Comparison of ENCODE assay signal across 1 cellular context in the genomic region with DNA sequence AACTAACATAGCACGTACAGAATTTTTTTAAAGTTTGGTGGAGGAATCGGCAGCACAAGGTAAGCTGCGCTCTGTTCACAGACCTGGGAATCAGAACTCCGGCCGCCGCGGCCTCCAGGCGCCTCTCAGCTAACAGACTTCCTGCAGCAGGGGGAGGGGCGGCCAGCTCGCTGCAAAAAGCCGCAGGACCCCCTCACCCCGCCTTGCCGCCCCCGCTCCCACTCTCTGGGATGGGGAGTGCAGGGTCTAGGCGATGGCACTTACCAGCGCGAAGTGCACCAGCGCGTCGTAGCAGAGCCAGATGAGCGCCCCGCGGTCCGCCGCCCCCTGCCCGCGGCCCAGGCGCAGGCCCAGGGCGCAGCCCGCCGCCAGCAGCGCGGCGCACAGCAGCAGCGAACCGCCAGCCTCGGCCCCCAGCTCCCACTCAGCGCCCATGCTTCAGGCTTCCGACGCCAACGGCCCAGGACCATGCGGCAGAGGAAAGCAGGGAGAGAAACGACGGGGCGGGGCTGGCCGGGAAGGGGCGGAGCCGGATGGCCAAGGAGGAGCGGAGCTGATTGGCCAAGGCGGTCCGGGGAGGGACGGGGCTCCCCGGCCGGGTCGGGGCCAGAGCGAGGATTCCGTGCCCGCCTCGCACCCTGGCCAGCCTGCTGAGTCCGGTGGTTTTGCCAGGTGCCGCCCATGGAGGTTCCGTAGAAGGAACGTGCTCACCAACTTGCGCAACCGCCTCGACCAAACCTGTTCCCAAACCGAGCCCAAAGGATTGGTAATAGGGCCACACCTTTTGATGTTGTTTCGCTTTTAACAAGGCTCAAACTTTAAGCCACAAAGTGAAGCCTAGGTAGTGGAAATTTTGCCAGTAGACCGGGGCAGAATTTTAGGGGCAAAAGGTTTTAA.
TF ChIP-seq lines count a peak whose summit lies in the region.

A gene (minus strand): TSS at position 497 of the 897 bp plus-strand sequence. CDS start 62 bp downstream, at position 435.

TF ChIP-seq in HepG2, 621 proteins besides CTCF, POLR2A, EP300 and RAD21 (continued from another document and continues in another):
- TF ChIP-seq, protein P1, sequence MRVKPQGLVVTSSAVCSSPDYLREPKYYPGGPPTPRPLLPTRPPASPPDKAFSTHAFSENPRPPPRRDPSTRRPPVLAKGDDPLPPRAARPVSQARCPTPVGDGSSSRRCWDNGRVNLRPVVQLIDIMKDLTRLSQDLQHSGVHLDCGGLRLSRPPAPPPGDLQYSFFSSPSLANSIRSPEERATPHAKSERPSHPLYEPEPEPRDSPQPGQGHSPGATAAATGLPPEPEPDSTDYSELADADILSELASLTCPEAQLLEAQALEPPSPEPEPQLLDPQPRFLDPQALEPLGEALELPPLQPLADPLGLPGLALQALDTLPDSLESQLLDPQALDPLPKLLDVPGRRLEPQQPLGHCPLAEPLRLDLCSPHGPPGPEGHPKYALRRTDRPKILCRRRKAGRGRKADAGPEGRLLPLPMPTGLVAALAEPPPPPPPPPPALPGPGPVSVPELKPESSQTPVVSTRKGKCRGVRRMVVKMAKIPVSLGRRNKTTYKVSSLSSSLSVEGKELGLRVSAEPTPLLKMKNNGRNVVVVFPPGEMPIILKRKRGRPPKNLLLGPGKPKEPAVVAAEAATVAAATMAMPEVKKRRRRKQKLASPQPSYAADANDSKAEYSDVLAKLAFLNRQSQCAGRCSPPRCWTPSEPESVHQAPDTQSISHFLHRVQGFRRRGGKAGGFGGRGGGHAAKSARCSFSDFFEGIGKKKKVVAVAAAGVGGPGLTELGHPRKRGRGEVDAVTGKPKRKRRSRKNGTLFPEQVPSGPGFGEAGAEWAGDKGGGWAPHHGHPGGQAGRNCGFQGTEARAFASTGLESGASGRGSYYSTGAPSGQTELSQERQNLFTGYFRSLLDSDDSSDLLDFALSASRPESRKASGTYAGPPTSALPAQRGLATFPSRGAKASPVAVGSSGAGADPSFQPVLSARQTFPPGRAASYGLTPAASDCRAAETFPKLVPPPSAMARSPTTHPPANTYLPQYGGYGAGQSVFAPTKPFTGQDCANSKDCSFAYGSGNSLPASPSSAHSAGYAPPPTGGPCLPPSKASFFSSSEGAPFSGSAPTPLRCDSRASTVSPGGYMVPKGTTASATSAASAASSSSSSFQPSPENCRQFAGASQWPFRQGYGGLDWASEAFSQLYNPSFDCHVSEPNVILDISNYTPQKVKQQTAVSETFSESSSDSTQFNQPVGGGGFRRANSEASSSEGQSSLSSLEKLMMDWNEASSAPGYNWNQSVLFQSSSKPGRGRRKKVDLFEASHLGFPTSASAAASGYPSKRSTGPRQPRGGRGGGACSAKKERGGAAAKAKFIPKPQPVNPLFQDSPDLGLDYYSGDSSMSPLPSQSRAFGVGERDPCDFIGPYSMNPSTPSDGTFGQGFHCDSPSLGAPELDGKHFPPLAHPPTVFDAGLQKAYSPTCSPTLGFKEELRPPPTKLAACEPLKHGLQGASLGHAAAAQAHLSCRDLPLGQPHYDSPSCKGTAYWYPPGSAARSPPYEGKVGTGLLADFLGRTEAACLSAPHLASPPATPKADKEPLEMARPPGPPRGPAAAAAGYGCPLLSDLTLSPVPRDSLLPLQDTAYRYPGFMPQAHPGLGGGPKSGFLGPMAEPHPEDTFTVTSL (CRISPR knock-in tag; IDR thresholded peaks at IDR 0.05; ENCODE audit: borderline replicate concordance) = peak; percentile 61; the same call in 1 of the 2 replicates
- peak; percentile 83 for TF ChIP-seq POLR2AphosphoS5 (IDR thresholded peaks at IDR 0.05; ENCODE audit: low read depth, low read length)
- TF ChIP-seq, protein P2, sequence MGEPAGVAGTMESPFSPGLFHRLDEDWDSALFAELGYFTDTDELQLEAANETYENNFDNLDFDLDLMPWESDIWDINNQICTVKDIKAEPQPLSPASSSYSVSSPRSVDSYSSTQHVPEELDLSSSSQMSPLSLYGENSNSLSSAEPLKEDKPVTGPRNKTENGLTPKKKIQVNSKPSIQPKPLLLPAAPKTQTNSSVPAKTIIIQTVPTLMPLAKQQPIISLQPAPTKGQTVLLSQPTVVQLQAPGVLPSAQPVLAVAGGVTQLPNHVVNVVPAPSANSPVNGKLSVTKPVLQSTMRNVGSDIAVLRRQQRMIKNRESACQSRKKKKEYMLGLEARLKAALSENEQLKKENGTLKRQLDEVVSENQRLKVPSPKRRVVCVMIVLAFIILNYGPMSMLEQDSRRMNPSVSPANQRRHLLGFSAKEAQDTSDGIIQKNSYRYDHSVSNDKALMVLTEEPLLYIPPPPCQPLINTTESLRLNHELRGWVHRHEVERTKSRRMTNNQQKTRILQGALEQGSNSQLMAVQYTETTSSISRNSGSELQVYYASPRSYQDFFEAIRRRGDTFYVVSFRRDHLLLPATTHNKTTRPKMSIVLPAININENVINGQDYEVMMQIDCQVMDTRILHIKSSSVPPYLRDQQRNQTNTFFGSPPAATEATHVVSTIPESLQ (CRISPR knock-in tag; conservative IDR thresholded peaks at IDR 0.05) = no peak; the same call in 1 of the 2 replicates
- no peak for TF ChIP-seq SP1 (IDR thresholded peaks at IDR 0.05)
- peak; percentile 91 for TF ChIP-seq SP1 (CRISPR knock-in tag; IDR thresholded peaks at IDR 0.05)
- TF ChIP-seq SMYD3 (CRISPR knock-in tag; IDR thresholded peaks at IDR 0.05) = no peak
- TF ChIP-seq ZNF317 (CRISPR knock-in tag; IDR thresholded peaks at IDR 0.05) = peak; percentile 62
- no peak for TF ChIP-seq ZNF549 (CRISPR knock-in tag; IDR thresholded peaks at IDR 0.05)
- peak; percentile 79 for TF ChIP-seq ZNF329 (CRISPR knock-in tag; IDR thresholded peaks at IDR 0.05; ENCODE audit: low read depth)
- no peak for TF ChIP-seq ZNF614 (CRISPR knock-in tag; IDR thresholded peaks at IDR 0.05; ENCODE audit: borderline replicate concordance)
- TF ChIP-seq JARID2 (CRISPR knock-in tag; IDR thresholded peaks at IDR 0.05; ENCODE audit: insufficient replicate concordance) = no peak
- TF ChIP-seq, protein P3, sequence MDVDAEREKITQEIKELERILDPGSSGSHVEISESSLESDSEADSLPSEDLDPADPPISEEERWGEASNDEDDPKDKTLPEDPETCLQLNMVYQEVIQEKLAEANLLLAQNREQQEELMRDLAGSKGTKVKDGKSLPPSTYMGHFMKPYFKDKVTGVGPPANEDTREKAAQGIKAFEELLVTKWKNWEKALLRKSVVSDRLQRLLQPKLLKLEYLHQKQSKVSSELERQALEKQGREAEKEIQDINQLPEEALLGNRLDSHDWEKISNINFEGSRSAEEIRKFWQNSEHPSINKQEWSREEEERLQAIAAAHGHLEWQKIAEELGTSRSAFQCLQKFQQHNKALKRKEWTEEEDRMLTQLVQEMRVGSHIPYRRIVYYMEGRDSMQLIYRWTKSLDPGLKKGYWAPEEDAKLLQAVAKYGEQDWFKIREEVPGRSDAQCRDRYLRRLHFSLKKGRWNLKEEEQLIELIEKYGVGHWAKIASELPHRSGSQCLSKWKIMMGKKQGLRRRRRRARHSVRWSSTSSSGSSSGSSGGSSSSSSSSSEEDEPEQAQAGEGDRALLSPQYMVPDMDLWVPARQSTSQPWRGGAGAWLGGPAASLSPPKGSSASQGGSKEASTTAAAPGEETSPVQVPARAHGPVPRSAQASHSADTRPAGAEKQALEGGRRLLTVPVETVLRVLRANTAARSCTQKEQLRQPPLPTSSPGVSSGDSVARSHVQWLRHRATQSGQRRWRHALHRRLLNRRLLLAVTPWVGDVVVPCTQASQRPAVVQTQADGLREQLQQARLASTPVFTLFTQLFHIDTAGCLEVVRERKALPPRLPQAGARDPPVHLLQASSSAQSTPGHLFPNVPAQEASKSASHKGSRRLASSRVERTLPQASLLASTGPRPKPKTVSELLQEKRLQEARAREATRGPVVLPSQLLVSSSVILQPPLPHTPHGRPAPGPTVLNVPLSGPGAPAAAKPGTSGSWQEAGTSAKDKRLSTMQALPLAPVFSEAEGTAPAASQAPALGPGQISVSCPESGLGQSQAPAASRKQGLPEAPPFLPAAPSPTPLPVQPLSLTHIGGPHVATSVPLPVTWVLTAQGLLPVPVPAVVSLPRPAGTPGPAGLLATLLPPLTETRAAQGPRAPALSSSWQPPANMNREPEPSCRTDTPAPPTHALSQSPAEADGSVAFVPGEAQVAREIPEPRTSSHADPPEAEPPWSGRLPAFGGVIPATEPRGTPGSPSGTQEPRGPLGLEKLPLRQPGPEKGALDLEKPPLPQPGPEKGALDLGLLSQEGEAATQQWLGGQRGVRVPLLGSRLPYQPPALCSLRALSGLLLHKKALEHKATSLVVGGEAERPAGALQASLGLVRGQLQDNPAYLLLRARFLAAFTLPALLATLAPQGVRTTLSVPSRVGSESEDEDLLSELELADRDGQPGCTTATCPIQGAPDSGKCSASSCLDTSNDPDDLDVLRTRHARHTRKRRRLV (CRISPR knock-in tag; IDR thresholded peaks at IDR 0.05) = no peak
- TF ChIP-seq SIX1 (CRISPR knock-in tag; IDR thresholded peaks at IDR 0.05; ENCODE audit: borderline replicate concordance) = no peak
- peak; percentile 34 for TF ChIP-seq PHF5A (CRISPR knock-in tag; IDR thresholded peaks at IDR 0.05; ENCODE audit: low read depth, unreplicated experiment)
- peak; percentile 78 for TF ChIP-seq PHF20 (CRISPR knock-in tag; IDR thresholded peaks at IDR 0.05)
- no peak for TF ChIP-seq CHD4 (IDR thresholded peaks at IDR 0.05; ENCODE audit: borderline replicate concordance, low read length)
- peak; percentile 48; the same call in 1 of the 2 replicates for TF ChIP-seq ZNF101 (CRISPR knock-in tag; IDR thresholded peaks at IDR 0.05; ENCODE audit: borderline replicate concordance, low read depth)
- no peak for TF ChIP-seq DR1 (CRISPR knock-in tag; IDR thresholded peaks at IDR 0.05)
- no peak for TF ChIP-seq RAD51 (IDR thresholded peaks at IDR 0.05; ENCODE audit: borderline replicate concordance)
- TF ChIP-seq EED (CRISPR knock-in tag; IDR thresholded peaks at IDR 0.05) = peak; percentile 85; the same call in 1 of the 2 replicates
- TF ChIP-seq SOX5 (CRISPR knock-in tag; IDR thresholded peaks at IDR 0.05; ENCODE audit: borderline replicate concordance) = peak; percentile 52; the same call in 1 of the 2 replicates
- TF ChIP-seq, protein P4, sequence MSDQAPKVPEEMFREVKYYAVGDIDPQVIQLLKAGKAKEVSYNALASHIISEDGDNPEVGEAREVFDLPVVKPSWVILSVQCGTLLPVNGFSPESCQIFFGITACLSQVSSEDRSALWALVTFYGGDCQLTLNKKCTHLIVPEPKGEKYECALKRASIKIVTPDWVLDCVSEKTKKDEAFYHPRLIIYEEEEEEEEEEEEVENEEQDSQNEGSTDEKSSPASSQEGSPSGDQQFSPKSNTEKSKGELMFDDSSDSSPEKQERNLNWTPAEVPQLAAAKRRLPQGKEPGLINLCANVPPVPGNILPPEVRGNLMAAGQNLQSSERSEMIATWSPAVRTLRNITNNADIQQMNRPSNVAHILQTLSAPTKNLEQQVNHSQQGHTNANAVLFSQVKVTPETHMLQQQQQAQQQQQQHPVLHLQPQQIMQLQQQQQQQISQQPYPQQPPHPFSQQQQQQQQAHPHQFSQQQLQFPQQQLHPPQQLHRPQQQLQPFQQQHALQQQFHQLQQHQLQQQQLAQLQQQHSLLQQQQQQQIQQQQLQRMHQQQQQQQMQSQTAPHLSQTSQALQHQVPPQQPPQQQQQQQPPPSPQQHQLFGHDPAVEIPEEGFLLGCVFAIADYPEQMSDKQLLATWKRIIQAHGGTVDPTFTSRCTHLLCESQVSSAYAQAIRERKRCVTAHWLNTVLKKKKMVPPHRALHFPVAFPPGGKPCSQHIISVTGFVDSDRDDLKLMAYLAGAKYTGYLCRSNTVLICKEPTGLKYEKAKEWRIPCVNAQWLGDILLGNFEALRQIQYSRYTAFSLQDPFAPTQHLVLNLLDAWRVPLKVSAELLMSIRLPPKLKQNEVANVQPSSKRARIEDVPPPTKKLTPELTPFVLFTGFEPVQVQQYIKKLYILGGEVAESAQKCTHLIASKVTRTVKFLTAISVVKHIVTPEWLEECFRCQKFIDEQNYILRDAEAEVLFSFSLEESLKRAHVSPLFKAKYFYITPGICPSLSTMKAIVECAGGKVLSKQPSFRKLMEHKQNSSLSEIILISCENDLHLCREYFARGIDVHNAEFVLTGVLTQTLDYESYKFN (CRISPR knock-in tag; conservative IDR thresholded peaks at IDR 0.05) = no peak
- TF ChIP-seq, protein P5, sequence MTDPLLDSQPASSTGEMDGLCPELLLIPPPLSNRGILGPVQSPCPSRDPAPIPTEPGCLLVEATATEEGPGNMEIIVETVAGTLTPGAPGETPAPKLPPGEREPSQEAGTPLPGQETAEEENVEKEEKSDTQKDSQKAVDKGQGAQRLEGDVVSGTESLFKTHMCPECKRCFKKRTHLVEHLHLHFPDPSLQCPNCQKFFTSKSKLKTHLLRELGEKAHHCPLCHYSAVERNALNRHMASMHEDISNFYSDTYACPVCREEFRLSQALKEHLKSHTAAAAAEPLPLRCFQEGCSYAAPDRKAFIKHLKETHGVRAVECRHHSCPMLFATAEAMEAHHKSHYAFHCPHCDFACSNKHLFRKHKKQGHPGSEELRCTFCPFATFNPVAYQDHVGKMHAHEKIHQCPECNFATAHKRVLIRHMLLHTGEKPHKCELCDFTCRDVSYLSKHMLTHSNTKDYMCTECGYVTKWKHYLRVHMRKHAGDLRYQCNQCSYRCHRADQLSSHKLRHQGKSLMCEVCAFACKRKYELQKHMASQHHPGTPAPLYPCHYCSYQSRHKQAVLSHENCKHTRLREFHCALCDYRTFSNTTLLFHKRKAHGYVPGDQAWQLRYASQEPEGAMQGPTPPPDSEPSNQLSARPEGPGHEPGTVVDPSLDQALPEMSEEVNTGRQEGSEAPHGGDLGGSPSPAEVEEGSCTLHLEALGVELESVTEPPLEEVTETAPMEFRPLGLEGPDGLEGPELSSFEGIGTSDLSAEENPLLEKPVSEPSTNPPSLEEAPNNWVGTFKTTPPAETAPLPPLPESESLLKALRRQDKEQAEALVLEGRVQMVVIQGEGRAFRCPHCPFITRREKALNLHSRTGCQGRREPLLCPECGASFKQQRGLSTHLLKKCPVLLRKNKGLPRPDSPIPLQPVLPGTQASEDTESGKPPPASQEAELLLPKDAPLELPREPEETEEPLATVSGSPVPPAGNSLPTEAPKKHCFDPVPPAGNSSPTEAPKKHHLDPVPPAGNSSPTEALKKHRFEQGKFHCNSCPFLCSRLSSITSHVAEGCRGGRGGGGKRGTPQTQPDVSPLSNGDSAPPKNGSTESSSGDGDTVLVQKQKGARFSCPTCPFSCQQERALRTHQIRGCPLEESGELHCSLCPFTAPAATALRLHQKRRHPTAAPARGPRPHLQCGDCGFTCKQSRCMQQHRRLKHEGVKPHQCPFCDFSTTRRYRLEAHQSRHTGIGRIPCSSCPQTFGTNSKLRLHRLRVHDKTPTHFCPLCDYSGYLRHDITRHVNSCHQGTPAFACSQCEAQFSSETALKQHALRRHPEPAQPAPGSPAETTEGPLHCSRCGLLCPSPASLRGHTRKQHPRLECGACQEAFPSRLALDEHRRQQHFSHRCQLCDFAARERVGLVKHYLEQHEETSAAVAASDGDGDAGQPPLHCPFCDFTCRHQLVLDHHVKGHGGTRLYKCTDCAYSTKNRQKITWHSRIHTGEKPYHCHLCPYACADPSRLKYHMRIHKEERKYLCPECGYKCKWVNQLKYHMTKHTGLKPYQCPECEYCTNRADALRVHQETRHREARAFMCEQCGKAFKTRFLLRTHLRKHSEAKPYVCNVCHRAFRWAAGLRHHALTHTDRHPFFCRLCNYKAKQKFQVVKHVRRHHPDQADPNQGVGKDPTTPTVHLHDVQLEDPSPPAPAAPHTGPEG (CRISPR knock-in tag; IDR thresholded peaks at IDR 0.05) = no peak; the same call in 1 of the 2 replicates
- peak; percentile 68; the same call in 1 of the 2 replicates for TF ChIP-seq CBX5 (CRISPR knock-in tag; IDR thresholded peaks at IDR 0.05; ENCODE audit: borderline replicate concordance)
- TF ChIP-seq FOXC1 (CRISPR knock-in tag; IDR thresholded peaks at IDR 0.05; ENCODE audit: borderline replicate concordance) = peak; percentile 87; the same call in 1 of the 2 replicates
- no peak for TF ChIP-seq ZNF75D (CRISPR knock-in tag; IDR thresholded peaks at IDR 0.05; ENCODE audit: borderline replicate concordance)
- TF ChIP-seq ZNF510 (CRISPR knock-in tag; IDR thresholded peaks at IDR 0.05; ENCODE audit: low read depth) = no peak
- TF ChIP-seq MYNN (CRISPR knock-in tag; IDR thresholded peaks at IDR 0.05; ENCODE audit: low read depth) = peak; percentile 73; the same call in 1 of the 2 replicates
- TF ChIP-seq ZNF382 (CRISPR knock-in tag; IDR thresholded peaks at IDR 0.05; ENCODE audit: borderline replicate concordance) = no peak
- TF ChIP-seq NFKBIZ (CRISPR knock-in tag; IDR thresholded peaks at IDR 0.05) = no peak
- peak; percentile 86 for TF ChIP-seq TAF1 (CRISPR knock-in tag; IDR thresholded peaks at IDR 0.05)
